ENCODE assay signal across 16 cellular contexts in the genomic region with DNA sequence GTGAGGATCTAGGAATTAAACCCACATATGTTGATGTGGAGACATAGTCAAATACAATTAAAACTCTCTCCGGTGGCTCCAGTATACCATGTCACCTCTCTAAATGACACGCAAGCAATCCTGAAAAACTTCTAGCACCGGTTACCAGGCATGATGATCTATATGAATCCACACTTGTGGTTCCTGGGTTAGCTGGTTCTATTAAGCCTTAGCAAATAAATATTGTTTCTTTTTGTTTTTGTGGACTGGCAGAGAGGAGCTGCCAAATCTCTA.
DNase-seq lines count a peak whose midpoint lies in the region; ATAC-seq and TF ChIP-seq lines count a peak whose summit lies in the region.
"Had no signal": no experiment of that assay in that cellular context is flagged by ENCODE, and none has a peak within 500 bp of the region (broad histone marks: within the 10 kb centered on the region; RNA-seq: fewer than 3 reads in every experiment).

No MANE protein-coding gene starts in this region.

- H3K4me3 Mint-ChIP-seq in activated naive CD8-positive, alpha-beta T cell treated with anti-CD3 and anti-CD28 coated beads, Interleukin-2, amount 50 U/mL, for 24 hours, result no peak overlapping the region
- no peak overlapping the region for H3K4me3 Mint-ChIP-seq in activated naive CD8-positive, alpha-beta T cell treated with anti-CD3 and anti-CD28 coated beads for 36 hours
- peak overlapping the region; percentile 39 to 60 for H3K4me3 Mint-ChIP-seq in stimulated activated naive B cell treated with anti-CD40 and anti-IgM and Interleukin-4, amounts not matched to agents 10 μg/mL and 1 μg/mL and 100 μg/mL, for 72 hours
- H3K4me3 Mint-ChIP-seq: B cell; CD4-positive, CD25-positive, alpha-beta regulatory T cell; CD8-positive, alpha-beta memory T cell; H9 had no signal

- H3K27ac ChIP-seq in esophagus muscularis mucosa (replicated peaks in 1 of 4), result no peak overlapping the region
- H3K27ac ChIP-seq in breast epithelium, result no peak overlapping the region

- H3K27me3 ChIP-seq in esophagus muscularis mucosa, result peaks cover 0 to 3% (median 0%) of the 10 kb centered on the region in 4 donors
- H3K27me3 ChIP-seq in breast epithelium, result no peaks in the 10 kb centered on the region

- TF ChIP-seq CTCF in esophagus muscularis mucosa (IDR thresholded peaks at IDR 0.05) (no peak), breast epithelium (IDR thresholded peaks at IDR 0.05) (no peak)

- no peak overlapping the region for H3K4me3 ChIP-seq in esophagus muscularis mucosa
- H3K4me3 ChIP-seq in breast epithelium, result no peak overlapping the region

- H3K27me3 Mint-ChIP-seq in activated naive CD8-positive, alpha-beta T cell treated with anti-CD3 and anti-CD28 coated beads, Interleukin-2, amount 50 U/mL, for 24 hours, result peaks cover 23% of the 10 kb centered on the region
- H3K27me3 Mint-ChIP-seq in activated naive CD8-positive, alpha-beta T cell treated with anti-CD3 and anti-CD28 coated beads for 36 hours, result peaks cover 25% of the 10 kb centered on the region
- no peaks in the 10 kb centered on the region for H3K27me3 Mint-ChIP-seq in stimulated activated naive B cell treated with anti-CD40 and anti-IgM and Interleukin-4, amounts not matched to agents 10 μg/mL and 1 μg/mL and 100 μg/mL, for 72 hours

- H3K36me3 Mint-ChIP-seq in activated naive CD8-positive, alpha-beta T cell treated with anti-CD3 and anti-CD28 coated beads, Interleukin-2, amount 50 U/mL, for 24 hours (ENCODE audit: low read depth), result no peaks in the 10 kb centered on the region
- no peaks in the 10 kb centered on the region for H3K36me3 Mint-ChIP-seq in activated naive CD8-positive, alpha-beta T cell treated with anti-CD3 and anti-CD28 coated beads for 36 hours
- peaks cover 0 to 3% of the 10 kb centered on the region in 2 donors for H3K36me3 Mint-ChIP-seq in stimulated activated naive B cell treated with anti-CD40 and anti-IgM and Interleukin-4, amounts not matched to agents 10 μg/mL and 1 μg/mL and 100 μg/mL, for 72 hours
- H3K36me3 Mint-ChIP-seq: CD4-positive, CD25-positive, alpha-beta regulatory T cell; CD8-positive, alpha-beta memory T cell had no signal

- H3K9me3 ChIP-seq in esophagus muscularis mucosa, result no peaks in the 10 kb centered on the region
- H3K9me3 ChIP-seq in breast epithelium, result no peaks in the 10 kb centered on the region

- no peaks in the 10 kb centered on the region for H3K36me3 ChIP-seq in esophagus muscularis mucosa
- H3K36me3 ChIP-seq in breast epithelium, result no peaks in the 10 kb centered on the region

- no peaks in the 10 kb centered on the region for H3K4me1 ChIP-seq in esophagus muscularis mucosa
- no peaks in the 10 kb centered on the region for H3K4me1 ChIP-seq in breast epithelium

- no peak for TF ChIP-seq EP300 in esophagus muscularis mucosa (IDR thresholded peaks at IDR 0.05)

- intact Hi-C loops in esophagus muscularis mucosa (cut with DNase I), result no loop called here
- intact Hi-C loops in breast epithelium (cut with DNase I; ENCODE audit: low total_unique reads), result no loop called here

- WGBS in esophagus muscularis mucosa, result 87% methylated on average over 3 of the region's 3 CpGs

- TF ChIP-seq POLR2A in esophagus muscularis mucosa (IDR thresholded peaks at IDR 0.05; ENCODE audit: low read depth) (no peak), breast epithelium (IDR thresholded peaks at IDR 0.05) (no peak)

- no peak for DNase-seq in activated naive CD8-positive, alpha-beta T cell treated with anti-CD3 and anti-CD28 coated beads, Interleukin-2, amount 50 U/mL, for 24 hours
- DNase-seq in activated naive CD8-positive, alpha-beta T cell treated with anti-CD3 and anti-CD28 coated beads for 36 hours, result no peak
- DNase-seq in esophagus muscularis mucosa (ENCODE audit: extremely low spot score) (peak; percentile 5), NCI-H2196 (lab: John Stamatoyannopoulos, UW; ENCODE audit: unreplicated experiment) (no peak), breast epithelium (ENCODE audit: low spot score in 2 of 2) (no peak), NCI-H526 (lab: John Stamatoyannopoulos, UW) (no peak)
- no peak for DNase-seq in stimulated activated naive B cell treated with anti-CD40 and anti-IgM and Interleukin-4, amounts not matched to agents 10 μg/mL and 1 μg/mL and 100 μg/mL, for 72 hours
- DNase-seq: C1 segment of cervical spinal cord; CD4-positive, CD25-positive, alpha-beta regulatory T cell; CD8-positive, alpha-beta memory T cell; COR-L47; DMS 273 treated with DMSO at 0.1 percent for 48 hours; DMS53; DND-41; H9 had no signal

- ATAC-seq in activated naive CD8-positive, alpha-beta T cell treated with anti-CD3 and anti-CD28 coated beads, Interleukin-2, amount 50 U/mL, for 24 hours, result no peak
- ATAC-seq in stimulated activated naive B cell treated with anti-CD40 and anti-IgM and Interleukin-4, amounts not matched to agents 10 μg/mL and 1 μg/mL and 100 μg/mL, for 72 hours (replicated peaks), result no peak

- H3K9me3 Mint-ChIP-seq in activated naive CD8-positive, alpha-beta T cell treated with anti-CD3 and anti-CD28 coated beads, Interleukin-2, amount 50 U/mL, for 24 hours, result no peaks in the 10 kb centered on the region
- no peaks in the 10 kb centered on the region for H3K9me3 Mint-ChIP-seq in activated naive CD8-positive, alpha-beta T cell treated with anti-CD3 and anti-CD28 coated beads for 36 hours
- H3K9me3 Mint-ChIP-seq in stimulated activated naive B cell treated with anti-CD40 and anti-IgM and Interleukin-4, amounts not matched to agents 10 μg/mL and 1 μg/mL and 100 μg/mL, for 72 hours, result peaks cover 2 to 3% of the 10 kb centered on the region in 2 donors
- H3K9me3 Mint-ChIP-seq: CD8-positive, alpha-beta memory T cell; H9 had no signal

- peaks cover 17% of the 10 kb centered on the region for H3K4me1 Mint-ChIP-seq in activated naive CD8-positive, alpha-beta T cell treated with anti-CD3 and anti-CD28 coated beads, Interleukin-2, amount 50 U/mL, for 24 hours
- H3K4me1 Mint-ChIP-seq in activated naive CD8-positive, alpha-beta T cell treated with anti-CD3 and anti-CD28 coated beads for 36 hours, result peaks cover 12% of the 10 kb centered on the region
- peaks cover 32 to 60% of the 10 kb centered on the region in 2 donors for H3K4me1 Mint-ChIP-seq in stimulated activated naive B cell treated with anti-CD40 and anti-IgM and Interleukin-4, amounts not matched to agents 10 μg/mL and 1 μg/mL and 100 μg/mL, for 72 hours
- H3K4me1 Mint-ChIP-seq: CD4-positive, CD25-positive, alpha-beta regulatory T cell; CD8-positive, alpha-beta memory T cell had no signal

- H3K27ac Mint-ChIP-seq in activated naive CD8-positive, alpha-beta T cell treated with anti-CD3 and anti-CD28 coated beads, Interleukin-2, amount 50 U/mL, for 24 hours, result peak overlapping the region; percentile 28
- no peak overlapping the region for H3K27ac Mint-ChIP-seq in activated naive CD8-positive, alpha-beta T cell treated with anti-CD3 and anti-CD28 coated beads for 36 hours
- peak overlapping the region; percentile 97 for H3K27ac Mint-ChIP-seq in stimulated activated naive B cell treated with anti-CD40 and anti-IgM and Interleukin-4, amounts not matched to agents 10 μg/mL and 1 μg/mL and 100 μg/mL, for 72 hours
- H3K27ac Mint-ChIP-seq: B cell; CD4-positive, CD25-positive, alpha-beta regulatory T cell; CD8-positive, alpha-beta memory T cell; H9 had no signal

Comparison
In these comparisons a context has a peak if more than half of its experiments do, and no peak if none do; other contexts are left out.
1. H3K4me3 Mint-ChIP-seq: peak in stimulated activated naive B cell treated with anti-CD40 and anti-IgM and Interleukin-4, amounts not matched to agents 10 μg/mL and 1 μg/mL and 100 μg/mL, for 72 hours (2 of 2); none in activated naive CD8-positive, alpha-beta T cell treated with anti-CD3 and anti-CD28 coated beads, Interleukin-2, amount 50 U/mL, for 24 hours (single experiment) and activated naive CD8-positive, alpha-beta T cell treated with anti-CD3 and anti-CD28 coated beads for 36 hours (single experiment).